ENCODE assay signal across 8 cellular contexts in genomic region chr10:119725550-119726290, GRCh38. TPM values are rescaled to one million over a fixed set of nuclear protein-coding genes. Genes with fewer than 3 reads are reported as not detected.
DNase-seq lines count a peak whose midpoint lies in the region; TF ChIP-seq lines count a peak whose summit lies in the region.

Gene INPP5F, plus strand, starts transcription at chr10:119726050. Its CDS starts 213 bp downstream, at chr10:119726263.

- H3K4me1 Mint-ChIP-seq in H9 (peaks cover 35 to 42% of the 10 kb centered on the region in 2 experiments), neural crest cell (peaks cover 49% of the 10 kb centered on the region)

- no peak within 1 kb of the TSS for H2BK15ac ChIP-seq in H9 (ENCODE audit: low read depth, low read length)

- no peaks in the 10 kb centered on the region for H4K20me1 ChIP-seq in H9 (ENCODE audit: control insufficient read depth, insufficient read depth, insufficient read length)

- no peak within 1 kb of the TSS for H4K8ac ChIP-seq in H9 (replicated peaks; ENCODE audit: insufficient read length, low read depth, low read length)

- peak within 1 kb of the TSS; percentile 49 for H3K9ac ChIP-seq in H9 (ENCODE audit: extremely low read depth, insufficient read length, low read length)
- peak within 1 kb of the TSS; percentile 79 to 86 for H3K9ac ChIP-seq in stomach smooth muscle (ENCODE audit: low read length in 2 of 2)

- H3K4me3 Mint-ChIP-seq in H9 (peak within 1 kb of the TSS; percentile 77 to 91), neural crest cell (peak within 1 kb of the TSS; percentile 94)

- H3T11ph ChIP-seq in H9 (ENCODE audit: low read length), result no peak within 1 kb of the TSS

- H3K27ac Mint-ChIP-seq in H9 (peak within 1 kb of the TSS; percentile 15 to 67 (median 27); a peak in 5 of 7 replicates), neural crest cell (ENCODE audit: unreplicated experiment) (peak within 1 kb of the TSS; percentile 88)

- H3K18ac ChIP-seq in H9 (ENCODE audit: insufficient read length, low read depth, low read length), result peak within 1 kb of the TSS; percentile 76

- H3K36me3 ChIP-seq in stomach smooth muscle (ENCODE audit: control insufficient read depth in 2 of 2, insufficient read depth in 2 of 2, low read length in 2 of 2), result no peaks in the 10 kb centered on the region

- H2BK120ac ChIP-seq in H9 (ENCODE audit: low read depth, low read length, poor library complexity, severe bottlenecking), result no peak within 1 kb of the TSS

- H3K27me3 ChIP-seq in H9 (ENCODE audit: insufficient read depth, low read length) (no peaks in the 10 kb centered on the region), stomach smooth muscle (ENCODE audit: control insufficient read depth in 1 of 2, insufficient read depth in 2 of 2, low read length in 2 of 2) (no peaks in the 10 kb centered on the region)

- H3K9me3 Mint-ChIP-seq in H9, result peaks cover 5% of the 10 kb centered on the region in 2 experiments
- peaks cover under 1% of the 10 kb centered on the region for H3K9me3 Mint-ChIP-seq in neural crest cell

- TF ChIP-seq CTCF in H9 (conservative IDR thresholded peaks at IDR 0.05) (peak; percentile 28; the same call in 2 of the 3 replicates), fibroblast of villous mesenchyme (IDR thresholded peaks at IDR 0.05; ENCODE audit: insufficient read depth, low read depth, low read length) (peak; percentile 23), neural crest cell (conservative IDR thresholded peaks at IDR 0.05) (peak; percentile 21)

- no peak within 1 kb of the TSS for H2AFZ ChIP-seq in H9 (ENCODE audit: low read length)

- no peak within 1 kb of the TSS for H3K4ac ChIP-seq in H9 (ENCODE audit: low read depth, low read length)

- peaks cover 3% of the 10 kb centered on the region; the same call in 1 of the 2 replicates for H3K79me2 ChIP-seq in H9 (ENCODE audit: insufficient read depth, low read length)

- no peak within 1 kb of the TSS for H3K56ac ChIP-seq in H9 (ENCODE audit: insufficient read length, low read depth, low read length)

- no peak within 1 kb of the TSS for H2BK12ac ChIP-seq in H9 (ENCODE audit: insufficient read length, low read depth, low read length)

- H4K5ac ChIP-seq in H9 (ENCODE audit: insufficient read length, low read depth, low read length), result no peak within 1 kb of the TSS

- H3K27me3 Mint-ChIP-seq in H9 (ENCODE audit: low read depth) (no peaks in the 10 kb centered on the region), neural crest cell (ENCODE audit: low read depth) (no peaks in the 10 kb centered on the region)

- H2BK5ac ChIP-seq in H9 (ENCODE audit: insufficient read length, low read length), result no peak within 1 kb of the TSS

- peak within 1 kb of the TSS; percentile 70; the same call in 1 of the 2 replicates for H3K14ac ChIP-seq in H9 (ENCODE audit: insufficient read depth, low read length)

- no peak within 1 kb of the TSS for H4K91ac ChIP-seq in H9 (ENCODE audit: insufficient read length, low read depth, low read length)

- no peaks in the 10 kb centered on the region for H3K9me3 ChIP-seq in H9 (ENCODE audit: control insufficient read depth, low read depth, low read length)
- no peaks in the 10 kb centered on the region for H3K9me3 ChIP-seq in stomach smooth muscle (ENCODE audit: control insufficient read depth in 2 of 2, low read length in 2 of 2)

- H3K36me3 Mint-ChIP-seq in H9 (ENCODE audit: insufficient read depth in 1 of 3, low read depth in 3 of 3) (peaks cover 1 to 9% (median 7%) of the 10 kb centered on the region in 3 experiments; a peak in 6 of 7 replicates), neural crest cell (ENCODE audit: low read depth) (peaks cover under 1% of the 10 kb centered on the region)

- H2AK5ac ChIP-seq in H9 (ENCODE audit: insufficient read length, low read length), result no peak within 1 kb of the TSS

- peak; percentile 99 for DNase-seq in ELR (ENCODE audit: low read depth)
- peak; percentile 99 for DNase-seq in H9
- peak; percentile 96 for DNase-seq in M059J (ENCODE audit: low read depth)
- peak; percentile 94 to 95 for DNase-seq in SHP77 (lab: John Stamatoyannopoulos, UW)
- DNase-seq in activated gamma-delta T cell (lab: John Stamatoyannopoulos, UW), result peak; percentile 94
- DNase-seq in fibroblast of villous mesenchyme (ENCODE audit: low read depth), result peak; percentile 98
- peak; percentile 100 for DNase-seq in neural crest cell (ENCODE audit: low read depth, low spot score)

- peaks cover 5% of the 10 kb centered on the region for H3K79me1 ChIP-seq in H9 (ENCODE audit: insufficient read depth, low read depth, low read length, poor library complexity, severe bottlenecking)

- H3K4me2 ChIP-seq in H9 (ENCODE audit: insufficient read depth, insufficient read length, low read length), result peak within 1 kb of the TSS; percentile 75

- H3K4me3 ChIP-seq in fibroblast of villous mesenchyme (ENCODE audit: low read depth, low read length) (peak within 1 kb of the TSS; percentile 68), stomach smooth muscle (ENCODE audit: low read length in 2 of 2) (peak within 1 kb of the TSS; percentile 90 to 94)

- H3K23ac ChIP-seq in H9 (ENCODE audit: insufficient read length, low read depth, low read length), result peak within 1 kb of the TSS; percentile 88

- H3K27ac ChIP-seq in H9 (ENCODE audit: insufficient read length, low read depth, low read length) (no peak within 1 kb of the TSS), stomach smooth muscle (ENCODE audit: low read length) (peak within 1 kb of the TSS; percentile 76)

- H2BK20ac ChIP-seq in H9 (ENCODE audit: low read depth, low read length, poor library complexity, severe bottlenecking), result no peak within 1 kb of the TSS

- H3K4me1 ChIP-seq in H9 (ENCODE audit: insufficient read depth, low read length) (peaks cover 3% of the 10 kb centered on the region; the same call in 1 of the 2 replicates), stomach smooth muscle (ENCODE audit: control insufficient read depth, insufficient read depth, low read length) (peaks cover 21% of the 10 kb centered on the region)

- H3K23me2 ChIP-seq in H9 (ENCODE audit: insufficient read length, low read depth, low read length, poor library complexity, severe bottlenecking), result peaks cover 6% of the 10 kb centered on the region

- no CpG with 5 or more reads among the region's 84 CpGs for WGBS in H9 (ENCODE audit: extremely low coverage, insufficient read length, low lambda C conversion rate)

RNA-seq across cellular contexts. Expression of gene INPP5F, which starts in this region (rescaled TPM):
- 108 and 111 TPM in 2 replicates for total RNA-seq in H9 (2021)
- total RNA-seq in M059J (2014; rRNA removed; shearing (Covaris generic)), result 11.1 and 15.2 TPM in 2 replicates
- total RNA-seq in fibroblast of villous mesenchyme, result 25.8 and 38.0 TPM in 2 replicates
- total RNA-seq in neural crest cell, result 95.4 and 99.9 TPM in 2 replicates
